10 cellular contexts compared by ENCODE assay signal in genomic region chr9:21852751-21853150, GRCh38. TPM values are rescaled to one million over a fixed set of nuclear protein-coding genes. Genes with fewer than 3 reads are reported as not detected.
DNase-seq lines count a peak whose midpoint lies in the region; ATAC-seq and TF ChIP-seq lines count a peak whose summit lies in the region.
"Had no signal": no experiment of that assay in that cellular context is flagged by ENCODE, and none has a peak within 500 bp of the region (broad histone marks: within the 10 kb centered on the region; RNA-seq: fewer than 3 reads in every experiment).

No MANE protein-coding gene starts in this region.

- ATAC-seq in GM18858 (IDR thresholded peaks at IDR 0.05; ENCODE audit: unreplicated experiment) (peak; percentile 99), GM21390 (IDR thresholded peaks at IDR 0.05; ENCODE audit: unreplicated experiment) (peak; percentile 99), HG03097 (IDR thresholded peaks at IDR 0.05; ENCODE audit: low FRiP score, unreplicated experiment) (peak; percentile 100), right lobe of liver (peak in 1 of 4 donors; percentile 2), upper lobe of right lung (no peak), heart left ventricle (no peak)

- H3K36me3 ChIP-seq in right lobe of liver (peaks cover 0 to 2% (median 0%) of the 10 kb centered on the region in 4 donors), upper lobe of right lung (peaks cover 22% of the 10 kb centered on the region), heart left ventricle (peaks cover 0 to 42% (median 28%) of the 10 kb centered on the region in 9 donors)

- H3K27me3 ChIP-seq in right lobe of liver, result no peaks in the 10 kb centered on the region
- H3K27me3 ChIP-seq in upper lobe of right lung, result no peaks in the 10 kb centered on the region
- H3K27me3 ChIP-seq in heart left ventricle, result no peaks in the 10 kb centered on the region

- TF ChIP-seq CTCF in right lobe of liver (IDR thresholded peaks at IDR 0.05) (no peak), upper lobe of right lung (IDR thresholded peaks at IDR 0.05) (no peak), heart left ventricle (IDR thresholded peaks at IDR 0.05) (no peak)

- 41% methylated on average over 3 of the region's 3 CpGs for WGBS in right lobe of liver (ENCODE audit: insufficient coverage, low coverage, low lambda C conversion rate, missing lambda C conversion rate)
- WGBS in heart left ventricle, 4 donors, result 71 to 80% (median 76%) methylated on average over 3 of the region's 3 CpGs

- no peak for DNase-seq in right lobe of liver
- no peak for DNase-seq in NCI-H69 (lab: John Stamatoyannopoulos, UW)
- DNase-seq in globus pallidus (ENCODE audit: low spot score), result no peak
- DNase-seq in upper lobe of right lung, result no peak
- no peak for DNase-seq in heart left ventricle
- DNase-seq: NCI-H1417 treated with DMSO at 0.1 percent for 48 hours had no signal

- intact Hi-C loops in right lobe of liver (cut with DNase I) (no loop called here), upper lobe of right lung (cut with DNase I) (no loop called here), heart left ventricle (cut with DNase I) (no loop called here)

- H3K4me3 ChIP-seq in right lobe of liver (no peak overlapping the region), upper lobe of right lung (no peak overlapping the region), heart left ventricle (no peak overlapping the region)

- peak overlapping the region; percentile 56 to 62 (median 58) for H3K27ac ChIP-seq in right lobe of liver
- H3K27ac ChIP-seq in upper lobe of right lung, result no peak overlapping the region
- no peak overlapping the region for H3K27ac ChIP-seq in heart left ventricle
- H3K27ac ChIP-seq: HL-60 had no signal

- H3K4me1 ChIP-seq in right lobe of liver (peaks cover 0 to 39% (median 19%) of the 10 kb centered on the region in 4 donors), upper lobe of right lung (no peaks in the 10 kb centered on the region), heart left ventricle (peaks cover 0 to 14% (median 0%) of the 10 kb centered on the region in 12 donors)

- H3K9me3 ChIP-seq in right lobe of liver, result no peaks in the 10 kb centered on the region
- H3K9me3 ChIP-seq in upper lobe of right lung, result peaks cover 10% of the 10 kb centered on the region
- peaks cover 0 to 15% (median 9%) of the 10 kb centered on the region in 12 donors for H3K9me3 ChIP-seq in heart left ventricle

- TF ChIP-seq POLR2A in right lobe of liver (IDR thresholded peaks at IDR 0.05), result no peak
- no peak for TF ChIP-seq POLR2A in heart left ventricle (IDR thresholded peaks at IDR 0.05)

RNA-seq across cellular contexts. Expression of gene MTAP, which starts 50.3 kb away (rescaled TPM):
- total RNA-seq in right lobe of liver, result 10 to 100 TPM; 18.1 to 23.7 (median 20.5) TPM
- total RNA-seq in upper lobe of right lung, result 40.6 TPM
- total RNA-seq in heart left ventricle, result 10 to 100 TPM; 12.6 to 27.3 (median 19.4) TPM
- polyA plus RNA-seq in heart left ventricle, result 1 to 10 TPM; 5.4 to 6.6 TPM

Comparison
In these comparisons a context has a peak if more than half of its experiments do, and no peak if none do; other contexts are left out.
1. ATAC-seq: peak in GM18858 (single experiment), GM21390 (single experiment) and HG03097 (single experiment); none in upper lobe of right lung (single experiment) and heart left ventricle (0 of 4).
2. H3K27ac ChIP-seq: peak in right lobe of liver (3 of 3); none in upper lobe of right lung (single experiment) and heart left ventricle (0 of 12).